In the genomic region with DNA sequence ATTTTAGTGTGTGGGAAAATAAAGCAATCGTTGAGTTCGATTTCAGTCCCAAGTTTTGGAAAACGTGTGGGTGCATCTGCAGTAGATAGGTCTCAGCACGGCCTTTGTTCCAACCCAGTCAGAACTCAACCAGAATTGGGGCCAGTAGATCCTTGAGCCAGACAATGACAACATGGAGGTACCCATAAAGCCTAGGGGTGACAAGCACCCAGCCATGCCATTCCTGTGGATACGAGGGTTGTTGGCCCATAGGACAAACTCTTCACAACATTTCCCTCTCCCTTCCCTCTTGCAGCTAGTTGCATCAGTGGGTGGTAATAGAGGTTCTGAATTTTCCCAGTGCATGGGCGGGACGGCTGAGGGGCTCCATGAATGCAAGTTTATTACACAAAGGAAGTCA, we compare ENCODE assay signal across 17 cellular contexts.
"Had no signal": no experiment of that assay in that cellular context is flagged by ENCODE, and none has a peak within 500 bp of the region (broad histone marks: within the 10 kb centered on the region; RNA-seq: fewer than 3 reads in every experiment).

No MANE protein-coding gene starts in this region.

- H3K27ac ChIP-seq: colonic mucosa, gastrocnemius medialis, ovary, psoas muscle, tibial nerve, vagina had no signal

- H3K36me3 Mint-ChIP-seq: activated naive CD8-positive, alpha-beta T cell; brain; T-cell had no signal

- H3K27ac Mint-ChIP-seq: stimulated activated naive CD8-positive, alpha-beta T cell treated with anti-CD3 and anti-CD28 coated beads, Interleukin-15, Interleukin-2, amounts not matched to agents 100 ng/mL and 50 ng/mL, for 24 hours had no signal

- H3K27me3 ChIP-seq: colonic mucosa, gastrocnemius medialis, ovary, tibial nerve, vagina had no signal

- H3K27me3 Mint-ChIP-seq: activated naive CD8-positive, alpha-beta T cell had no signal

- H3K4me1 ChIP-seq: colonic mucosa had no signal

- H3K4me3 ChIP-seq: colonic mucosa, gastrocnemius medialis, ovary, psoas muscle, tibial nerve, vagina had no signal

- H3K9me3 Mint-ChIP-seq: central memory CD8-positive, alpha-beta T cell; stimulated activated naive CD8-positive, alpha-beta T cell treated with anti-CD3 and anti-CD28 coated beads, Interleukin-15, Interleukin-2, amounts not matched to agents 100 ng/mL and 50 ng/mL, for 24 hours; T-cell had no signal

- DNase-seq: activated CD4-positive, alpha-beta T cell treated with anti-CD3 and anti-CD28 coated beads for 48 hours; activated CD4-positive, CD25-positive, alpha-beta regulatory T cell; colonic mucosa; gastrocnemius medialis; kidney; mammary epithelial cell; ovary; psoas muscle; right cardiac atrium; stimulated activated CD4-positive, alpha-beta T cell treated with anti-CD3 and anti-CD28 coated beads, Interleukin-2, amount 100 ng/mL, for 24 hours; T-cell had no signal

- H3K36me3 ChIP-seq: colonic mucosa, gastrocnemius medialis, ovary, tibial nerve, vagina had no signal

- H3K4me3 Mint-ChIP-seq: activated naive CD8-positive, alpha-beta T cell; brain; central memory CD8-positive, alpha-beta T cell; stimulated activated naive CD8-positive, alpha-beta T cell treated with anti-CD3 and anti-CD28 coated beads, Interleukin-15, Interleukin-2, amounts not matched to agents 100 ng/mL and 50 ng/mL, for 24 hours; T-cell had no signal

- H3K9me3 ChIP-seq: colonic mucosa, gastrocnemius medialis, ovary, psoas muscle, tibial nerve, vagina had no signal
